1 cellular context compared by ENCODE assay signal in the genomic region with DNA sequence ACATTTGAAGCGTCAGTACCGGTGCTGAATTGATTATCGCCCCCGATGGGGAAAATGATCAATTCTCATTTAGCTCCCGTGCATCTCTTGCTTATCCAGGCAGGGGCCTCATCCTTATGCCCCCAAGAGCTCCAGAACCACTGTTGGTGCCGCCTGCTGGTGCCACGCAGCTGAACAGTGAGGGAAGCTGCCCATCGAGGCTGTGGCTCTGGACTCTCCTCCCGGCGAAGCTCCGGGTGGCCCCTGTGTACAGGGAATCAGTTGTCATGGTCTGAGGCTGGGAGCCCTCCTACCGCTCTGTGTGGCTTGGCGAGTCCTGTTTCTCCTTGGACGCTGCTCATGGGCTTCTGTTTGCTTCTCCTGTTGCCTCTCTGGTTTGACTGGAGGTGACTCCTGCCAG.
TF ChIP-seq lines count a peak whose summit lies in the region.

No MANE protein-coding gene starts in this region.

TF ChIP-seq in HepG2, 621 proteins besides CTCF, POLR2A, EP300 and RAD21:
- TF ChIP-seq SP4 (CRISPR knock-in tag; IDR thresholded peaks at IDR 0.05): no peak
- no peak for TF ChIP-seq NCOR1 (IDR thresholded peaks at IDR 0.05; ENCODE audit: borderline replicate concordance, low read length)
- TF ChIP-seq CEBPG (CRISPR knock-in tag; IDR thresholded peaks at IDR 0.05): no peak
- TF ChIP-seq PHF20 (CRISPR knock-in tag; IDR thresholded peaks at IDR 0.05): no peak
- TF ChIP-seq, protein P1, sequence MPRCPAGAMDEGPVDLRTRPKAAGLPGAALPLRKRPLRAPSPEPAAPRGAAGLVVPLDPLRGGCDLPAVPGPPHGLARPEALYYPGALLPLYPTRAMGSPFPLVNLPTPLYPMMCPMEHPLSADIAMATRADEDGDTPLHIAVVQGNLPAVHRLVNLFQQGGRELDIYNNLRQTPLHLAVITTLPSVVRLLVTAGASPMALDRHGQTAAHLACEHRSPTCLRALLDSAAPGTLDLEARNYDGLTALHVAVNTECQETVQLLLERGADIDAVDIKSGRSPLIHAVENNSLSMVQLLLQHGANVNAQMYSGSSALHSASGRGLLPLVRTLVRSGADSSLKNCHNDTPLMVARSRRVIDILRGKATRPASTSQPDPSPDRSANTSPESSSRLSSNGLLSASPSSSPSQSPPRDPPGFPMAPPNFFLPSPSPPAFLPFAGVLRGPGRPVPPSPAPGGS (CRISPR knock-in tag; IDR thresholded peaks at IDR 0.05): no peak
- no peak for TF ChIP-seq ZMAT3 (CRISPR knock-in tag; conservative IDR thresholded peaks at IDR 0.05)
- no peak for TF ChIP-seq MED13 (CRISPR knock-in tag; IDR thresholded peaks at IDR 0.05)
- TF ChIP-seq NAIF1 (CRISPR knock-in tag; IDR thresholded peaks at IDR 0.05; ENCODE audit: borderline replicate concordance): no peak
- no peak for TF ChIP-seq KLF9 (CRISPR knock-in tag; IDR thresholded peaks at IDR 0.05; ENCODE audit: low read depth)
TF ChIP-seq in HepG2: peak in this region for 0.
